In the genomic region with DNA sequence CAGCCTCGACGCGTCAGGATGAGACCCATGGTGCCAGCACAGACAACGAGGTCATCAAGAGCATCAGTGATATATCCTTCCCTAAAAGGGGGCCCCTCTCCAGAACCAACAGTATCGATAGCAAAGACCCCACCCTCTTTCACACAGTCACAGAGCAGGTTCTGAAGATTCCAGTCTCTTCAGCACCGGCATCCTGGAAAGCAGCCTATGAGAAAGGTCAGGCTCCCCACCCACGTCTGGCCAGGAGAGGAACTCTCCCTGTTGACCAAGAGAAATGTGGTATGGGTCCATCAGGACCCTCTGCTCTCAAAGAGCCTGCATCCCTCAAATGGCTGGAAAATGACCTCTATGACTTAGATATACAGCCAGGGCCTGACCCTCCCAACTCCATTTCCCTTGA, we compare ENCODE assay signal across 21 cellular contexts. TPM values are rescaled to one million over a fixed set of nuclear protein-coding genes. Genes with fewer than 3 reads are reported as not detected.
DNase-seq lines count a peak whose midpoint lies in the region; ATAC-seq, FAIRE-seq and TF ChIP-seq lines count a peak whose summit lies in the region.
"Had no signal": no experiment of that assay in that cellular context is flagged by ENCODE, and none has a peak within 500 bp of the region (broad histone marks: within the 10 kb centered on the region; RNA-seq: fewer than 3 reads in every experiment).

No MANE protein-coding gene starts in this region.

- H2AFZ ChIP-seq in GM23338 (no peak overlapping the region), K562 (ENCODE audit: low read depth, low read length) (no peak overlapping the region)

- no peaks in the 10 kb centered on the region for H4K20me1 ChIP-seq in GM23338 (replicated peaks; ENCODE audit: insufficient read depth)
- H4K20me1 ChIP-seq in K562 (replicated peaks; ENCODE audit: control insufficient read depth, insufficient read depth, low read length) = no peaks in the 10 kb centered on the region

- TF ChIP-seq RAD21 in A549 (conservative IDR thresholded peaks at IDR 0.05 in 1 of 2, IDR thresholded peaks at IDR 0.05 in 1 of 2) (no peak), K562 (CRISPR knock-in tag; conservative IDR thresholded peaks at IDR 0.05 in 1 of 2, IDR thresholded peaks at IDR 0.05 in 1 of 2) (no peak)

- H3K4me1 ChIP-seq in A549 (no peaks in the 10 kb centered on the region), GM23338 (ENCODE audit: insufficient read depth) (no peaks in the 10 kb centered on the region), K562 (replicated peaks in 1 of 2; ENCODE audit: control insufficient read depth in 2 of 2, insufficient read depth in 2 of 2, low read length in 2 of 2) (no peaks in the 10 kb centered on the region)
- H3K4me1 ChIP-seq: Caco-2, HAP-1 had no signal

- H3K27ac ChIP-seq in A549 (no peak overlapping the region), GM23338 (ENCODE audit: low read depth) (no peak overlapping the region), K562 (ENCODE audit: extremely low read depth, low read depth, low read length) (no peak overlapping the region)
- H3K27ac ChIP-seq: C4-2B, HL-60 had no signal

- H3K9me3 Mint-ChIP-seq in GM23338 = no peaks in the 10 kb centered on the region
- H3K9me3 Mint-ChIP-seq: CD4-positive, alpha-beta T cell had no signal

- H3K4me3 ChIP-seq in A549 (no peak overlapping the region), GM23338 (no peak overlapping the region), K562 (no peak overlapping the region)
- H3K4me3 ChIP-seq: HAP-1 had no signal

- H3F3A ChIP-seq in GM23338 (replicated peaks; ENCODE audit: low read depth) = no peaks in the 10 kb centered on the region

- no peak overlapping the region for H3K4me3 Mint-ChIP-seq in GM23338
- H3K4me3 Mint-ChIP-seq: CD4-positive, alpha-beta T cell had no signal

- H3K9me3 ChIP-seq in A549 = no peaks in the 10 kb centered on the region
- H3K9me3 ChIP-seq in K562 (replicated peaks; ENCODE audit: control insufficient read depth, insufficient read depth, low read depth, low read length) = no peaks in the 10 kb centered on the region
- H3K9me3 ChIP-seq: Caco-2, HAP-1 had no signal

- no peaks in the 10 kb centered on the region for H3K9me1 ChIP-seq in K562 (ENCODE audit: control insufficient read depth, insufficient read depth, low read length)

- intact Hi-C loops in K562 (cut with micrococcal nuclease) = no loop called here

- in situ Hi-C loops in K562 (cut with MboI) = no loop called here

- POLR2A ChIA-PET in A549 (lab: Yijun Ruan, JAX) (no interaction called here), K562 (lab: Yijun Ruan, JAX) (no interaction called here)

- TF ChIP-seq POLR2A in A549 (IDR thresholded peaks at IDR 0.05; ENCODE audit: low read length) = no peak
- no peak for TF ChIP-seq POLR2A in K562 (conservative IDR thresholded peaks at IDR 0.05)

- H3K36me3 Mint-ChIP-seq in GM23338 (ENCODE audit: low read depth) = no peaks in the 10 kb centered on the region

- no TSS peak for BruUV-seq in K562 (replicated peaks; lab: Mats Ljungman, UMichigan)

- no peak for TF ChIP-seq CTCF in A549 (IDR thresholded peaks at IDR 0.05)
- no peak for TF ChIP-seq CTCF in GM23338 (conservative IDR thresholded peaks at IDR 0.05; ENCODE audit: low read depth in 2 of 2)
- TF ChIP-seq CTCF in K562 (IDR thresholded peaks at IDR 0.05 in 2 of 3, conservative IDR thresholded peaks at IDR 0.05 in 1 of 3; ENCODE audit: insufficient read depth in 2 of 3, low read depth in 1 of 3, low read length in 3 of 3) = no peak

- no peaks in the 10 kb centered on the region for H3K27me3 Mint-ChIP-seq in GM23338 (ENCODE audit: insufficient read depth, low read depth, poor library complexity)

- H3K27me3 ChIP-seq in GM23338 (ENCODE audit: insufficient read depth) = no peaks in the 10 kb centered on the region
- peaks cover 6 to 8% of the 10 kb centered on the region in 2 experiments; a peak in 2 of 5 replicates for H3K27me3 ChIP-seq in K562 (ENCODE audit: control insufficient read depth in 2 of 2, insufficient read depth in 2 of 2, low read length in 2 of 2)

- 40% methylated on average over 6 of the region's 7 CpGs for WGBS in A549 (ENCODE audit: missing lambda C conversion rate)
- WGBS in K562 (ENCODE audit: insufficient coverage, low coverage, missing lambda C conversion rate) = 5% methylated on average over 7 of the region's 7 CpGs

- DNase-seq in A549 (ENCODE audit: low read depth in 1 of 2, low spot score in 1 of 2) = no peak
- peak; percentile 27 for DNase-seq in GM23338 (ENCODE audit: low spot score)
- DNase-seq in K562 (ENCODE audit: extremely low read depth in 1 of 4, low spot score in 3 of 4) = no peak
- DNase-seq in left kidney (ENCODE audit: low read depth, low spot score) = peak; percentile 21
- no peak for DNase-seq in pons (ENCODE audit: low spot score)
- no peak for DNase-seq in NCI-H1436 (lab: John Stamatoyannopoulos, UW)
- no peak for DNase-seq in NCI-H446 (lab: John Stamatoyannopoulos, UW)
- DNase-seq: AML-193; Caco-2; CD4-positive, alpha-beta T cell; IMR-90 had no signal

- no peak for FAIRE-seq in A549 (lab: Jason Lieb, UNC)
- FAIRE-seq in K562 (lab: Jason Lieb, UNC) = no peak
- FAIRE-seq: A204.1, D721Med, G401.6, GM12891, GM19239 had no signal

- no peak overlapping the region for H3K4me2 ChIP-seq in A549
- H3K4me2 ChIP-seq in GM23338 = no peak overlapping the region
- no peak overlapping the region for H3K4me2 ChIP-seq in K562 (ENCODE audit: insufficient read depth, low read length)

- no peaks in the 10 kb centered on the region for H3K79me2 ChIP-seq in GM23338 (replicated peaks; ENCODE audit: insufficient read depth)
- no peaks in the 10 kb centered on the region for H3K79me2 ChIP-seq in K562 (ENCODE audit: control insufficient read depth, insufficient read depth, low read length)

- H3K4me1 Mint-ChIP-seq in GM23338 = no peaks in the 10 kb centered on the region

- ATAC-seq in A549 = no peak
- ATAC-seq in GM23338 = peak; percentile 52
- no peak for ATAC-seq in K562
- ATAC-seq in HG02588 (IDR thresholded peaks at IDR 0.05; ENCODE audit: unreplicated experiment) = no peak

- H3K9ac ChIP-seq in K562 (ENCODE audit: insufficient read depth in 1 of 2, low read depth in 2 of 2, low read length in 2 of 2) = no peak overlapping the region

- no peaks in the 10 kb centered on the region for H3K9me2 ChIP-seq in GM23338 (ENCODE audit: insufficient read depth)

- CTCF ChIA-PET in A549 (lab: Yijun Ruan, JAX) = no interaction called here
- CTCF ChIA-PET in K562 (lab: Yijun Ruan, JAX; ENCODE audit: low intra/inter-chr PET ratio) = no interaction called here

- no peaks in the 10 kb centered on the region for H3K36me3 ChIP-seq in GM23338 (ENCODE audit: insufficient read depth)
- no peaks in the 10 kb centered on the region for H3K36me3 ChIP-seq in K562 (ENCODE audit: control insufficient read depth, insufficient read depth, low read length)
- H3K36me3 ChIP-seq: HAP-1 had no signal

- H3K27ac Mint-ChIP-seq in GM23338 = no peak overlapping the region
- H3K27ac Mint-ChIP-seq: CD4-positive, alpha-beta T cell had no signal

- no peak for TF ChIP-seq EP300 in A549 (IDR thresholded peaks at IDR 0.05)
- no peak for TF ChIP-seq EP300 in K562 (IDR thresholded peaks at IDR 0.05; ENCODE audit: low read length)

RNA-seq across cellular contexts. Expression of a gene that starts 11.6 kb away (rescaled TPM):
- polyA plus RNA-seq in A549 (2011; rRNA removed) = not detected in 2 replicates
- polyA plus RNA-seq in A549 (2012; cell fraction: cytosol; rRNA removed) = not detected in 2 replicates
- not detected in 2 replicates for polyA plus RNA-seq in A549 (2012; cell fraction: nucleus; rRNA removed)
- polyA plus RNA-seq in A549 (2017; fragmentation: RNase III; extraction: RNeasy Plus Mini Kit Qiagen cat#74134 plus additional on column Dnase treatment) = not detected in 3 replicates
- not detected in 2 replicates for polyA minus RNA-seq in A549 (2011; rRNA and poly(A)+ RNA removed)
- not detected in 2 replicates for total RNA-seq in GM23338 (2014; rRNA removed; shearing (Covaris generic))
- not detected in 2 replicates for polyA plus RNA-seq in GM23338 (2016; fragmentation: Nextera tagmentation; extraction: Ambion mirVana)
- not detected in 2 replicates for total RNA-seq in K562 (2011; cell fraction: chromatin; rRNA removed; ENCODE audit: low replicate concordance)
- not detected in 2 replicates for total RNA-seq in K562 (2011; cell fraction: nucleolus; rRNA removed)
- not detected in 2 replicates for total RNA-seq in K562 (2011; cell fraction: nucleoplasm; rRNA removed)
- total RNA-seq in K562 (2014; rRNA removed) = not detected in 2 replicates
- total RNA-seq in K562 (2014; rRNA removed; fragmentation: Illumina TruSeq; extraction: Trizol) = not detected in 2 replicates
- not detected in 2 replicates for total RNA-seq in K562 (2015; rRNA removed; fragmentation: Illumina TruSeq; extraction: Trizol)
- total RNA-seq in K562 (2021) = not detected in 2 replicates
- polyA plus RNA-seq in K562 (2011; rRNA removed) = not detected in 2 replicates
- polyA plus RNA-seq in K562 (2011; cell fraction: cytosol; rRNA removed) = 0.01 TPM in 1 of 2 replicates, not detected in the other
- not detected in 2 replicates for polyA plus RNA-seq in K562 (2011; cell fraction: nucleus; rRNA removed)
- 0.21 TPM in 1 of 2 replicates, not detected in the other for polyA plus RNA-seq in K562 (2012)
- not detected in 2 replicates for polyA plus RNA-seq in K562 (2014; fragmentation: Illumina TruSeq; extraction: Trizol)
- polyA plus RNA-seq in K562 (2014; fragmentation: Nextera tagmentation; extraction: Ambion mirVana) = under 1 TPM in 1 of 2 experiments, not detected in 1; 0.01 TPM
- polyA plus RNA-seq in K562 (2014; rRNA removed) = 0.08 TPM in 1 of 2 replicates, not detected in the other
- polyA minus RNA-seq in K562 (2011; rRNA and poly(A)+ RNA removed) = 0.03 TPM in 1 of 2 replicates, not detected in the other
- polyA minus RNA-seq in K562 (2011; cell fraction: cytosol; rRNA and poly(A)+ RNA removed) = not detected in 2 replicates
- polyA minus RNA-seq in K562 (2011; cell fraction: nucleus; rRNA and poly(A)+ RNA removed) = not detected in 2 replicates
- total RNA-seq: Caco-2; CD4-positive, alpha-beta T cell; IMR-90 had no signal
- polyA plus RNA-seq: BJ, IMR-90 had no signal

RNA-seq across cellular contexts. Expression of a gene that starts 16.8 kb away (rescaled TPM):
- polyA plus RNA-seq in A549 (2011; rRNA removed) = 202 and 220 TPM in 2 replicates
- 221 and 267 TPM in 2 replicates for polyA plus RNA-seq in A549 (2012; cell fraction: cytosol; rRNA removed)
- 173 and 184 TPM in 2 replicates for polyA plus RNA-seq in A549 (2012; cell fraction: nucleus; rRNA removed)
- 144 to 149 TPM (median 149 TPM) in 3 replicates for polyA plus RNA-seq in A549 (2017; fragmentation: RNase III; extraction: RNeasy Plus Mini Kit Qiagen cat#74134 plus additional on column Dnase treatment)
- 119 and 144 TPM in 2 replicates for polyA minus RNA-seq in A549 (2011; rRNA and poly(A)+ RNA removed)
- 49.2 and 55.0 TPM in 2 replicates for total RNA-seq in GM23338 (2014; rRNA removed; shearing (Covaris generic))
- polyA plus RNA-seq in GM23338 (2016; fragmentation: Nextera tagmentation; extraction: Ambion mirVana) = 33.7 and 40.0 TPM in 2 replicates
- total RNA-seq in K562 (2011; cell fraction: chromatin; rRNA removed; ENCODE audit: low replicate concordance) = 57.8 and 101 TPM in 2 replicates
- 176 and 180 TPM in 2 replicates for total RNA-seq in K562 (2011; cell fraction: nucleolus; rRNA removed)
- total RNA-seq in K562 (2011; cell fraction: nucleoplasm; rRNA removed) = 145 and 176 TPM in 2 replicates
- total RNA-seq in K562 (2014; rRNA removed) = 65.0 and 81.7 TPM in 2 replicates
- total RNA-seq in K562 (2014; rRNA removed; fragmentation: Illumina TruSeq; extraction: Trizol) = 39.1 and 41.2 TPM in 2 replicates
- total RNA-seq in K562 (2015; rRNA removed; fragmentation: Illumina TruSeq; extraction: Trizol) = 52.1 and 52.3 TPM in 2 replicates
- total RNA-seq in K562 (2021) = 51.4 and 52.9 TPM in 2 replicates
- 89.6 and 93.6 TPM in 2 replicates for polyA plus RNA-seq in K562 (2011; rRNA removed)
- 131 and 147 TPM in 2 replicates for polyA plus RNA-seq in K562 (2011; cell fraction: cytosol; rRNA removed)
- 62.7 and 65.8 TPM in 2 replicates for polyA plus RNA-seq in K562 (2011; cell fraction: nucleus; rRNA removed)
- 41.0 and 89.5 TPM in 2 replicates for polyA plus RNA-seq in K562 (2012)
- polyA plus RNA-seq in K562 (2014; fragmentation: Illumina TruSeq; extraction: Trizol) = 43.2 and 46.0 TPM in 2 replicates
- polyA plus RNA-seq in K562 (2014; fragmentation: Nextera tagmentation; extraction: Ambion mirVana) = 10 to 100 TPM in 1 of 2 experiments, 1 to 10 TPM in 1; 6.1 to 12.5 TPM
- 65.9 and 68.3 TPM in 2 replicates for polyA plus RNA-seq in K562 (2014; rRNA removed)
- polyA minus RNA-seq in K562 (2011; rRNA and poly(A)+ RNA removed) = 56.1 and 68.1 TPM in 2 replicates
- polyA minus RNA-seq in K562 (2011; cell fraction: cytosol; rRNA and poly(A)+ RNA removed) = 35.5 and 37.0 TPM in 2 replicates
- polyA minus RNA-seq in K562 (2011; cell fraction: nucleus; rRNA and poly(A)+ RNA removed) = 37.3 and 49.7 TPM in 2 replicates

Comparison
In these comparisons a context has a peak if more than half of its experiments do, and no peak if none do; other contexts are left out.
1. DNase-seq: peak in GM23338 (single experiment) and left kidney (single experiment); none in A549 (0 of 2), K562 (0 of 4), pons (single experiment), NCI-H1436 (single experiment) and NCI-H446 (0 of 2).